Comparison of ENCODE assay signal across 1 cellular context in genomic region chr17:1073241-1073962, GRCh38.
TF ChIP-seq lines count a peak whose summit lies in the region.

No MANE protein-coding gene starts in this region.

TF ChIP-seq in WTC11, 78 proteins besides CTCF, POLR2A, EP300 and RAD21 (continued from another document):
- TF ChIP-seq, protein P1, sequence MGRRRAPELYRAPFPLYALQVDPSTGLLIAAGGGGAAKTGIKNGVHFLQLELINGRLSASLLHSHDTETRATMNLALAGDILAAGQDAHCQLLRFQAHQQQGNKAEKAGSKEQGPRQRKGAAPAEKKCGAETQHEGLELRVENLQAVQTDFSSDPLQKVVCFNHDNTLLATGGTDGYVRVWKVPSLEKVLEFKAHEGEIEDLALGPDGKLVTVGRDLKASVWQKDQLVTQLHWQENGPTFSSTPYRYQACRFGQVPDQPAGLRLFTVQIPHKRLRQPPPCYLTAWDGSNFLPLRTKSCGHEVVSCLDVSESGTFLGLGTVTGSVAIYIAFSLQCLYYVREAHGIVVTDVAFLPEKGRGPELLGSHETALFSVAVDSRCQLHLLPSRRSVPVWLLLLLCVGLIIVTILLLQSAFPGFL (CRISPR knock-in tag; IDR thresholded peaks at IDR 0.05; ENCODE audit: borderline replicate concordance) = no peak
- no peak for TF ChIP-seq TEAD4 (CRISPR knock-in tag; IDR thresholded peaks at IDR 0.05)
- no peak for TF ChIP-seq NFATC4 (CRISPR knock-in tag; IDR thresholded peaks at IDR 0.05)
- no peak for TF ChIP-seq OVOL2 (CRISPR knock-in tag; IDR thresholded peaks at IDR 0.05; ENCODE audit: borderline replicate concordance)
